In the genomic region with DNA sequence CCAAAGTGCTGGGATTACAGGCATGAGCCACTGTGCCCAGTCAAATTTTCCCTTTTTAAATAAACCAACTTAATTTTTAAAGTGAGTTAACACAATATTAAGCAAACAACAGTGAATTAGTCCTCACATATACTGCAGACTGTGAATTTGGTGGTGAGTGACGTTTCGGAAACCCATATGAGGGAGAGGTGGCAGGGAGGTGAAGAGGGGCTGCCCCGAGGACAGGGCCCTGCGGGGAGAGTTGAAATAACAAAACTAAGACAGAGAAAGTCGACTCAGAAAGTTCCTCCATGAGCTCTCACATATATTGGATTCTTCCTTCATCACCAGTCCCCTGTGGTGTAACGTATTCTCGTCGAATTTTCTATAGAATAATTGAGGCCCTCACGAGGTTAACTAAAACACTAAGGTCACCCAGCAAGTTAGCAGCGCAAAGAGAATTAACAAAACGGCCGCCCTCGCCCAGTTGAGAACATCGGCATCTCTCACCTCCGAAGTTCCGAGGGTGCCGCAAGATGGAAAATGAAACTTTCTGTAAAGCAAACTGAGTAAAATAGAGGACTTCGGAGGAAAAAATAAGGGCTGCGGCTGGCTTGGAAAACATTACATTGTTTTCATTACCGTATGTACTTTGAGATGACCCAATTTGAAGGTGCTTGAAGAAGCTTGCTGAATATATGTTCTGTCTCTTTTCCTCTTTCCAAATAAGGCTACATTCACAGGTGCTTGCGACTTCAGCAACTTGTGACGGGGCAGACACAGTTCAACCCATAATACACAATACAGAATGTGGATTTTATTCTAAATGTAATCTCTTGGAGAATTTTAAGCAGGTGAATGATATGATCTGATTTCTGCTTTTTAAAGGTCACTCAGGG, we compare ENCODE assay signal across 14 cellular contexts.
DNase-seq lines count a peak whose midpoint lies in the region; ATAC-seq lines count a peak whose summit lies in the region.
"Had no signal": no experiment of that assay in that cellular context is flagged by ENCODE, and none has a peak within 500 bp of the region (broad histone marks: within the 10 kb centered on the region; RNA-seq: fewer than 3 reads in every experiment).

No MANE protein-coding gene starts in this region.

- no peaks in the 10 kb centered on the region for H3K27me3 Mint-ChIP-seq in CD4-positive, alpha-beta memory T cell

- CTCF ChIA-PET in CD4-positive, alpha-beta memory T cell (lab: Charles Lee; ENCODE audit: partially characterized antibody): interaction anchor here (0.6 to 1.8 kb wide), 2 partner anchors 38 to 779 kb away, joined by 3 to 7 read pairs; no protein-coding TSS in a partner anchor

- peak overlapping the region in 1 of 2 donors; percentile 34 for H3K4me3 ChIP-seq in CD4-positive, alpha-beta memory T cell (ENCODE audit: low read length in 2 of 2)

- H3K4me3 Mint-ChIP-seq in CD4-positive, alpha-beta memory T cell: peak overlapping the region; percentile 78 to 89 (median 84)
- H3K4me3 Mint-ChIP-seq: endodermal cell had no signal

- H3K9me3 ChIP-seq in CD4-positive, alpha-beta memory T cell (ENCODE audit: control insufficient read depth in 1 of 2, low read length in 2 of 2): no peaks in the 10 kb centered on the region

- H3K9me3 Mint-ChIP-seq in CD4-positive, alpha-beta memory T cell: no peaks in the 10 kb centered on the region
- H3K9me3 Mint-ChIP-seq: endodermal cell had no signal

- DNase-seq in CD4-positive, alpha-beta memory T cell: peak; percentile 42 to 81 (median 60)
- DNase-seq in activated CD8-positive, alpha-beta memory T cell treated with anti-CD3 and anti-CD28 coated beads, Interleukin-2, amount 50 U/mL, for 48 hours: peak; percentile 62
- DNase-seq in stimulated activated CD4-positive, alpha-beta T cell treated with anti-CD3 and anti-CD28 coated beads, Interleukin-12 subunit alpha, Interleukin-12 subunit beta, amount 100 ng/mL, for 4 hours: peak; percentile 24
- DNase-seq in NAMALWA (ENCODE audit: low spot score): no peak
- DNase-seq in left lobe of liver (ENCODE audit: low spot score): no peak
- DNase-seq in NCI-H2196 (lab: John Stamatoyannopoulos, UW; ENCODE audit: unreplicated experiment): no peak
- DNase-seq: DMS53, endodermal cell, KG1, NCI-H187 treated with DMSO at 0.1 percent for 48 hours, NCI-H748 treated with DMSO at 0.1 percent for 48 hours, SIG-M5 had no signal

- intact Hi-C loops in CD4-positive, alpha-beta memory T cell (cut with micrococcal nuclease): no loop called here

- no peaks in the 10 kb centered on the region for H3K36me3 Mint-ChIP-seq in CD4-positive, alpha-beta memory T cell

- H3K27ac ChIP-seq in CD4-positive, alpha-beta memory T cell (ENCODE audit: low read depth, low read length): peak overlapping the region; percentile 51

- POLR2A ChIA-PET in CD4-positive, alpha-beta memory T cell (lab: Charles Lee; ENCODE audit: partially characterized antibody): interaction anchor here (1.0 to 1.3 kb wide), 3 partner anchors 20 to 32 kb away, joined by 3 to 5 read pairs (median 4); no protein-coding TSS in a partner anchor

- H3K27me3 ChIP-seq in CD4-positive, alpha-beta memory T cell (ENCODE audit: insufficient read depth, low read length): no peaks in the 10 kb centered on the region

- peaks cover 8% of the 10 kb centered on the region for H3K4me1 ChIP-seq in CD4-positive, alpha-beta memory T cell (ENCODE audit: insufficient read depth, low read length)

- peak overlapping the region; percentile 93 to 97 (median 96) for H3K27ac Mint-ChIP-seq in CD4-positive, alpha-beta memory T cell
- H3K27ac Mint-ChIP-seq: endodermal cell had no signal

- ATAC-seq in HG02885 (IDR thresholded peaks at IDR 0.05; ENCODE audit: poor library complexity, unreplicated experiment): peak; percentile 91
- ATAC-seq in left lobe of liver: no peak
- no peak for ATAC-seq in HG03457 (IDR thresholded peaks at IDR 0.05; ENCODE audit: unreplicated experiment)

- peaks cover 0 to 13% (median 9%) of the 10 kb centered on the region in 4 donors for H3K4me1 Mint-ChIP-seq in CD4-positive, alpha-beta memory T cell

- no peaks in the 10 kb centered on the region for H3K36me3 ChIP-seq in CD4-positive, alpha-beta memory T cell (ENCODE audit: insufficient read depth, low read length)

Comparison
In these comparisons a context has a peak if more than half of its experiments do, and no peak if none do; other contexts are left out.
1. DNase-seq: peak in CD4-positive, alpha-beta memory T cell (5 of 5), activated CD8-positive, alpha-beta memory T cell treated with anti-CD3 and anti-CD28 coated beads, Interleukin-2, amount 50 U/mL, for 48 hours (single experiment) and stimulated activated CD4-positive, alpha-beta T cell treated with anti-CD3 and anti-CD28 coated beads, Interleukin-12 subunit alpha, Interleukin-12 subunit beta, amount 100 ng/mL, for 4 hours (single experiment); none in NAMALWA (single experiment), left lobe of liver (single experiment) and NCI-H2196 (single experiment).